ENCODE assay signal across 18 cellular contexts in the genomic region with DNA sequence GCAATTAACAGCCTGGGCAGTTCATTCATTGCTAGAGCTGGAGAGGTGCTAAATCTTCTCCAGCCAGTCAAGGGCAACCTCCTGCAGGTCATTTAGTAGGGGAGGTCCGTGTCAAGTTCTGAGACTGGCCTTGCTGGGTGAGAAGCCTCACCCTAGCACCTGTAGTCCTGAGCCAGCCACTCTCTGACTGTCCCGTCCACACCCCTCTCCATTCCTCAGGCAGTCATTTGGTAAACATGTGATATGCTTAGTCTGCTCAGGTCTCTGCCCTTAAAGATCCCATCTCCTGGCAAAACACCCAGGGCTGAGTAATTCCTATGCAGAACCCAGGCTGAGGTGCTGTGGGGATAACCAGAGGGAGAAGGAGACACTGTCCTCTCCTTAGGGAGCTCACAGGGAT. TPM values are rescaled to one million over a fixed set of nuclear protein-coding genes. Genes with fewer than 3 reads are reported as not detected.
DNase-seq lines count a peak whose midpoint lies in the region; ATAC-seq, FAIRE-seq and TF ChIP-seq lines count a peak whose summit lies in the region.
"Had no signal": no experiment of that assay in that cellular context is flagged by ENCODE, and none has a peak within 500 bp of the region (broad histone marks: within the 10 kb centered on the region; RNA-seq: fewer than 3 reads in every experiment).

No MANE protein-coding gene starts in this region.

- H3K27me3 ChIP-seq in lower lobe of right lung (ENCODE audit: low read depth): no peaks in the 10 kb centered on the region

- no peak for TF ChIP-seq CTCF in lower lobe of right lung (IDR thresholded peaks at IDR 0.05)

- no peaks in the 10 kb centered on the region for H3K9me3 ChIP-seq in lower lobe of right lung

- no peak overlapping the region for H3K27ac ChIP-seq in lower lobe of right lung

- FAIRE-seq in H54 (lab: Jason Lieb, UNC): no peak
- FAIRE-seq: colon, endothelial cell of umbilical vein, GM18507 had no signal

- H3K4me1 ChIP-seq in lower lobe of right lung: peaks cover under 1% of the 10 kb centered on the region

- no peak overlapping the region for H3K4me3 ChIP-seq in lower lobe of right lung

- intact Hi-C loops in lower lobe of right lung (cut with DNase I): no loop called here

- H3K36me3 ChIP-seq in lower lobe of right lung: no peaks in the 10 kb centered on the region

- TF ChIP-seq POLR2A in H54 (IDR thresholded peaks at IDR 0.05; ENCODE audit: low read depth, low read length): no peak

- ATAC-seq in lower lobe of right lung (peak; percentile 66 to 78), GM21360 (IDR thresholded peaks at IDR 0.05; ENCODE audit: unreplicated experiment) (no peak), HG02571 (IDR thresholded peaks at IDR 0.05; ENCODE audit: unreplicated experiment) (no peak), HG03442 (IDR thresholded peaks at IDR 0.05; ENCODE audit: unreplicated experiment) (no peak)
- ATAC-seq: activated CD4-positive, CD25-positive, alpha-beta regulatory T cell treated with anti-CD3 and anti-CD28 coated beads, Interleukin-2, amount 50 U/mL, for 24 hours had no signal

- DNase-seq in AG08395 (ENCODE audit: low spot score) (peak; percentile 15), H54 (ENCODE audit: insufficient read length, low spot score) (peak; percentile 28), cerebellar cortex (ENCODE audit: low spot score) (peak; percentile 73), lower lobe of right lung (no peak), HK-2 (ENCODE audit: unreplicated experiment) (no peak)
- DNase-seq: NCI-H1105, retina, SHP77, substantia nigra, T-helper 2 cell had no signal

RNA-seq across cellular contexts. Expression of gene IGFN1, which starts 13.7 kb away (rescaled TPM):
- 0.18 TPM for total RNA-seq in lower lobe of right lung
- total RNA-seq: endothelial cell of umbilical vein, glomerular endothelial cell had no signal

RNA-seq across cellular contexts. Expression of gene TMEM9, which starts 22.7 kb away (rescaled TPM):
- 47.9 TPM for total RNA-seq in lower lobe of right lung

RNA-seq across cellular contexts. Expression of gene ASCL5, which starts 49.9 kb away (rescaled TPM):
- not detected for total RNA-seq in lower lobe of right lung
- total RNA-seq: endothelial cell of umbilical vein, glomerular endothelial cell had no signal

Comparison
In these comparisons a context has a peak if more than half of its experiments do, and no peak if none do; other contexts are left out.
1. DNase-seq: peak in AG08395 (single experiment), H54 (single experiment) and cerebellar cortex (single experiment); none in lower lobe of right lung (single experiment) and HK-2 (single experiment).
2. ATAC-seq: peak in lower lobe of right lung (2 of 2); none in GM21360 (single experiment), HG02571 (single experiment) and HG03442 (single experiment).